Comparison of ENCODE assay signal across 6 cellular contexts in the genomic region with DNA sequence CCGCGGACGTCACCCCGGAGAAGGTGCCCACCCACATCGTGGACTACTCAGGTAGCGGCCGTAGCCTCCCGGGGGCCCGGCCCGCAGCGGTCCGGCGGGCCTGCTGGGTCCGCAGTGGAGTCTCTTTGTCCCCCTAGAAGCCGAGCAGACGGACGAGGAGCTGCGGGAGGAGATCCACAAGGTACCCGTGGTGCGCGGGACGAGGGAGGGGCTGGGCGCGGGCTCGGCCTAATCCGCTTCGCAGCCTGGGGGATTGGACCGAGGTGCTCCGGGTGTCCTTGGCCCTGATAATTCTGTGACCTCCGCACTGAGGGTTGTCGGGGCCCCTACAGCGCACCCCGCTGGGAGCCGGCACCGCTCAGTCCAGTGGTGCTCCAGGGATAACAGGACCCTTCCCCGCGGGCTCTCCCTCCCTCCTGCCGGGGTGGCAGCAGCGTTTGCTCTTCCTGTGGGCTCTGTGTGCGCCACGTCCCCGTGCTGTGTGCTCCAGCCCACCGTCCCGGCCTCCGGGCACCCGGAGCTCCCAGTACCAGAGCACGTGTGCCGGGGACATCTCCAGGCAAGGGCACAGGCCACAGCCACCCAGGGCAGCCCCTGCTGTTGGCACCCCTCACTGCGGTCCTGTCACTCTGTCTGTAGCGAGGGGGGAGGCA. TPM values are rescaled to one million over a fixed set of nuclear protein-coding genes. Genes with fewer than 3 reads are reported as not detected.
DNase-seq lines count a peak whose midpoint lies in the region; ATAC-seq and TF ChIP-seq lines count a peak whose summit lies in the region.

No MANE protein-coding gene starts in this region.

- H3K27me3 ChIP-seq in ascending aorta = no peaks in the 10 kb centered on the region
- no peaks in the 10 kb centered on the region for H3K27me3 ChIP-seq in muscle layer of duodenum (ENCODE audit: low read depth, low read length)

- peak overlapping the region; percentile 86 to 98 for H3K4me3 ChIP-seq in ascending aorta
- peak overlapping the region; percentile 66 to 91 for H3K4me3 ChIP-seq in muscle layer of duodenum (ENCODE audit: low read depth in 1 of 2, low read length in 2 of 2)

- TF ChIP-seq CTCF in ascending aorta (IDR thresholded peaks at IDR 0.05) = no peak

- H3K36me3 ChIP-seq in ascending aorta = peaks cover 43% of the 10 kb centered on the region in 2 donors
- H3K36me3 ChIP-seq in muscle layer of duodenum (ENCODE audit: control insufficient read depth in 1 of 2, insufficient read depth in 2 of 2, low read length in 2 of 2) = peaks cover 4 to 43% of the 10 kb centered on the region in 2 donors

- peak; percentile 10 for ATAC-seq in HG02852 (IDR thresholded peaks at IDR 0.05; ENCODE audit: unreplicated experiment)

- intact Hi-C loops in ascending aorta (cut with DNase I) = loop anchor here (10.0 kb wide), 1 partner anchor 274 kb away; a partner anchor contains a TSS

- H3K4me1 ChIP-seq in ascending aorta (peaks cover 0 to 14% of the 10 kb centered on the region in 2 donors), muscle layer of duodenum (ENCODE audit: control insufficient read depth in 1 of 2, insufficient read depth in 2 of 2, low read length in 2 of 2) (peaks cover 3 to 19% of the 10 kb centered on the region in 2 donors)

- no peaks in the 10 kb centered on the region for H3K9me3 ChIP-seq in ascending aorta
- no peaks in the 10 kb centered on the region for H3K9me3 ChIP-seq in muscle layer of duodenum (ENCODE audit: control insufficient read depth in 1 of 2, low read length in 2 of 2)

- H3K27ac ChIP-seq in ascending aorta = peak overlapping the region; percentile 85 to 88
- H3K27ac ChIP-seq in muscle layer of duodenum (ENCODE audit: low read length) = no peak overlapping the region

- DNase-seq in ascending aorta (ENCODE audit: low spot score in 2 of 2) (no peak), NCI-H1417 treated with DMSO at 0.1 percent for 48 hours (lab: John Stamatoyannopoulos, UW) (no peak), AG08395 (ENCODE audit: low spot score) (no peak), NCI-H510A treated with DMSO at 0.1 percent for 48 hours (lab: John Stamatoyannopoulos, UW) (no peak)

RNA-seq across cellular contexts. Expression of a gene that starts 0.7 kb away (rescaled TPM):
- 41.8 TPM for total RNA-seq in ascending aorta

RNA-seq across cellular contexts. Expression of a gene that starts 6.8 kb away (rescaled TPM):
- total RNA-seq in ascending aorta = 1.1 TPM

RNA-seq across cellular contexts. Expression of a gene that starts 11.6 kb away (rescaled TPM):
- 258 TPM for total RNA-seq in ascending aorta

RNA-seq across cellular contexts. Expression of a gene that starts 15.5 kb away (rescaled TPM):
- 158 TPM for total RNA-seq in ascending aorta

RNA-seq across cellular contexts. Expression of a gene that starts 19.5 kb away (rescaled TPM):
- 50.0 TPM for total RNA-seq in ascending aorta
